1 cellular context compared by ENCODE assay signal in the genomic region with DNA sequence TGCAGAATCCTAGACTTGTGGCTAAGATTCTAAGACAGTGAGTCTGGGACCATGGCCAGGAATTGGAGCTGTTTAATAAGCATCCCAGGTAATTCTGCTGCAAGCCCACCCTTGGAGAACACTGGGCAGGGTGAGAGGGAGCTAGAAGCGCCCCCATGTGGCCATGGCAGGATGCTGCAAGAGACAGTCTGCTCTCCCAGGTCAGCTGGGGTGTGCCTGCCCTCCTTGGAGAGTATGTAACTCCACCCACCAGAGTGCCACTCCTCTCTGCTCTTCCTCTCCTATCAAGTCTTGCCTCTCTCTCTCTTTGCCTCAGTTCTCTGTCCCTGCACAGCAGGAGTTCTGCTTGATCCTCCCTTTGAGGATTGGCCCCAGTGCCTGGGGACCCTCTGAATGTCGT.
TF ChIP-seq lines count a peak whose summit lies in the region.

No MANE protein-coding gene starts in this region.

TF ChIP-seq in GM12878, 131 proteins besides CTCF, POLR2A, EP300 and RAD21 (continued from another document):
- TF ChIP-seq, protein P1, sequence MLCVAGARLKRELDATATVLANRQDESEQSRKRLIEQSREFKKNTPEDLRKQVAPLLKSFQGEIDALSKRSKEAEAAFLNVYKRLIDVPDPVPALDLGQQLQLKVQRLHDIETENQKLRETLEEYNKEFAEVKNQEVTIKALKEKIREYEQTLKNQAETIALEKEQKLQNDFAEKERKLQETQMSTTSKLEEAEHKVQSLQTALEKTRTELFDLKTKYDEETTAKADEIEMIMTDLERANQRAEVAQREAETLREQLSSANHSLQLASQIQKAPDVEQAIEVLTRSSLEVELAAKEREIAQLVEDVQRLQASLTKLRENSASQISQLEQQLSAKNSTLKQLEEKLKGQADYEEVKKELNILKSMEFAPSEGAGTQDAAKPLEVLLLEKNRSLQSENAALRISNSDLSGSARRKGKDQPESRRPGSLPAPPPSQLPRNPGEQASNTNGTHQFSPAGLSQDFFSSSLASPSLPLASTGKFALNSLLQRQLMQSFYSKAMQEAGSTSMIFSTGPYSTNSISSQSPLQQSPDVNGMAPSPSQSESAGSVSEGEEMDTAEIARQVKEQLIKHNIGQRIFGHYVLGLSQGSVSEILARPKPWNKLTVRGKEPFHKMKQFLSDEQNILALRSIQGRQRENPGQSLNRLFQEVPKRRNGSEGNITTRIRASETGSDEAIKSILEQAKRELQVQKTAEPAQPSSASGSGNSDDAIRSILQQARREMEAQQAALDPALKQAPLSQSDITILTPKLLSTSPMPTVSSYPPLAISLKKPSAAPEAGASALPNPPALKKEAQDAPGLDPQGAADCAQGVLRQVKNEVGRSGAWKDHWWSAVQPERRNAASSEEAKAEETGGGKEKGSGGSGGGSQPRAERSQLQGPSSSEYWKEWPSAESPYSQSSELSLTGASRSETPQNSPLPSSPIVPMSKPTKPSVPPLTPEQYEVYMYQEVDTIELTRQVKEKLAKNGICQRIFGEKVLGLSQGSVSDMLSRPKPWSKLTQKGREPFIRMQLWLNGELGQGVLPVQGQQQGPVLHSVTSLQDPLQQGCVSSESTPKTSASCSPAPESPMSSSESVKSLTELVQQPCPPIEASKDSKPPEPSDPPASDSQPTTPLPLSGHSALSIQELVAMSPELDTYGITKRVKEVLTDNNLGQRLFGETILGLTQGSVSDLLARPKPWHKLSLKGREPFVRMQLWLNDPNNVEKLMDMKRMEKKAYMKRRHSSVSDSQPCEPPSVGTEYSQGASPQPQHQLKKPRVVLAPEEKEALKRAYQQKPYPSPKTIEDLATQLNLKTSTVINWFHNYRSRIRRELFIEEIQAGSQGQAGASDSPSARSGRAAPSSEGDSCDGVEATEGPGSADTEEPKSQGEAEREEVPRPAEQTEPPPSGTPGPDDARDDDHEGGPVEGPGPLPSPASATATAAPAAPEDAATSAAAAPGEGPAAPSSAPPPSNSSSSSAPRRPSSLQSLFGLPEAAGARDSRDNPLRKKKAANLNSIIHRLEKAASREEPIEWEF (IDR thresholded peaks at IDR 0.05; ENCODE audit: insufficient replicate concordance, low read depth, low read length), result no peak
- TF ChIP-seq, protein P2, sequence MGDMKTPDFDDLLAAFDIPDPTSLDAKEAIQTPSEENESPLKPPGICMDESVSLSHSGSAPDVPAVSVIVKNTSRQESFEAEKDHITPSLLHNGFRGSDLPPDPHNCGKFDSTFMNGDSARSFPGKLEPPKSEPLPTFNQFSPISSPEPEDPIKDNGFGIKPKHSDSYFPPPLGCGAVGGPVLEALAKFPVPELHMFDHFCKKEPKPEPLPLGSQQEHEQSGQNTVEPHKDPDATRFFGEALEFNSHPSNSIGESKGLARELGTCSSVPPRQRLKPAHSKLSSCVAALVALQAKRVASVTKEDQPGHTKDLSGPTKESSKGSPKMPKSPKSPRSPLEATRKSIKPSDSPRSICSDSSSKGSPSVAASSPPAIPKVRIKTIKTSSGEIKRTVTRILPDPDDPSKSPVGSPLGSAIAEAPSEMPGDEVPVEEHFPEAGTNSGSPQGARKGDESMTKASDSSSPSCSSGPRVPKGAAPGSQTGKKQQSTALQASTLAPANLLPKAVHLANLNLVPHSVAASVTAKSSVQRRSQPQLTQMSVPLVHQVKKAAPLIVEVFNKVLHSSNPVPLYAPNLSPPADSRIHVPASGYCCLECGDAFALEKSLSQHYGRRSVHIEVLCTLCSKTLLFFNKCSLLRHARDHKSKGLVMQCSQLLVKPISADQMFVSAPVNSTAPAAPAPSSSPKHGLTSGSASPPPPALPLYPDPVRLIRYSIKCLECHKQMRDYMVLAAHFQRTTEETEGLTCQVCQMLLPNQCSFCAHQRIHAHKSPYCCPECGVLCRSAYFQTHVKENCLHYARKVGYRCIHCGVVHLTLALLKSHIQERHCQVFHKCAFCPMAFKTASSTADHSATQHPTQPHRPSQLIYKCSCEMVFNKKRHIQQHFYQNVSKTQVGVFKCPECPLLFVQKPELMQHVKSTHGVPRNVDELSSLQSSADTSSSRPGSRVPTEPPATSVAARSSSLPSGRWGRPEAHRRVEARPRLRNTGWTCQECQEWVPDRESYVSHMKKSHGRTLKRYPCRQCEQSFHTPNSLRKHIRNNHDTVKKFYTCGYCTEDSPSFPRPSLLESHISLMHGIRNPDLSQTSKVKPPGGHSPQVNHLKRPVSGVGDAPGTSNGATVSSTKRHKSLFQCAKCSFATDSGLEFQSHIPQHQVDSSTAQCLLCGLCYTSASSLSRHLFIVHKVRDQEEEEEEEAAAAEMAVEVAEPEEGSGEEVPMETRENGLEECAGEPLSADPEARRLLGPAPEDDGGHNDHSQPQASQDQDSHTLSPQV (IDR thresholded peaks at IDR 0.05), result no peak
